ENCODE assay signal across 8 cellular contexts in the genomic region with DNA sequence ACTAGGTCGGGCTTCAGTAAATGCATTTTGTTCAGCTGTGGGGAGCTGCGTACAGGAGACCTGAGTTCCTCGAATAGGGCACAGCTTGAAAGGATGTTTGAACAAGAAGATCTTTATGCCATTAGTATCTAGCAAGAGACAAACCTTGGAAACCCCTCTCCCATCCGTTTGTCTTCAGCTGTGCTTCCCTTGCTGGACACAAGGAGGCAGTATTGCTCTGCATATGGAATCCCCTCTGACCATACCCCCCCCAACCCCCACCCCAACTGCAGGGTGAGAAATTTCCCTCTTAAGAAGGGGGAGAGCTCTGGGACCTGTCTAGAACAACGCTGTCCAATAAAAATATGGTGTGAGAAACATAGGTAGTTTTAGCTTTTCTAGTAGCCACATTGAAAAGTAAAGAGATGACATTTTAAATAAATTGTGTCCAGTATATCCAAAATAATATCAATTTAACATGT. TPM values are rescaled to one million over a fixed set of nuclear protein-coding genes. Genes with fewer than 3 reads are reported as not detected.
DNase-seq lines count a peak whose midpoint lies in the region; ATAC-seq, FAIRE-seq and TF ChIP-seq lines count a peak whose summit lies in the region.

No MANE protein-coding gene starts in this region.

- POLR2A ChIA-PET in RWPE1 (lab: Yijun Ruan, JAX; ENCODE audit: low non-redundant PET) = interaction anchor here (0.6 kb wide), 1 partner anchor 827 kb away, joined by 3 read pairs; no protein-coding TSS in a partner anchor

- no peaks in the 10 kb centered on the region for H3K27me3 Mint-ChIP-seq in osteocyte (ENCODE audit: unreplicated experiment)

- no peaks in the 10 kb centered on the region for H3K27me3 ChIP-seq in KMS-11 (ENCODE audit: insufficient read depth, low read depth)
- no peaks in the 10 kb centered on the region for H3K27me3 ChIP-seq in tibial nerve

- peak overlapping the region; percentile 93; the same call in 1 of the 2 replicates for H3K9ac ChIP-seq in KMS-11

- H3K79me2 ChIP-seq in KMS-11 (ENCODE audit: insufficient read depth, low read depth) = peaks cover 28% of the 10 kb centered on the region; the same call in 1 of the 2 replicates

- TF ChIP-seq POLR2A in tibial nerve (IDR thresholded peaks at IDR 0.05) = no peak

- H4K20me1 ChIP-seq in KMS-11 (ENCODE audit: insufficient read depth) = no peaks in the 10 kb centered on the region

- peak; percentile 42 for DNase-seq in DMS 273 treated with DMSO at 0.1 percent for 48 hours (lab: John Stamatoyannopoulos, UW)
- peak; percentile 70 for DNase-seq in RWPE1 (ENCODE audit: low spot score)
- DNase-seq in activated effector memory CD4-positive, alpha-beta T cell treated with anti-CD3 and anti-CD28 coated beads, Interleukin-2, amount 50 U/mL, for 16 hours = peak; percentile 86
- DNase-seq in frontal cortex (ENCODE audit: low spot score in 2 of 2) = peak; percentile 39 to 43
- no peak for DNase-seq in osteocyte (ENCODE audit: extremely low spot score, unreplicated experiment)
- DNase-seq in tibial nerve (ENCODE audit: low spot score in 2 of 2) = peak; percentile 28 to 64

- no peak overlapping the region for H3K27ac Mint-ChIP-seq in osteocyte (ENCODE audit: unreplicated experiment)

- 10 to 13% methylated on average over 5 of the region's 5 CpGs for WGBS in tibial nerve, 2 donors

- peak; percentile 86 for TF ChIP-seq CTCF in KMS-11 (conservative IDR thresholded peaks at IDR 0.05; ENCODE audit: low read depth, low read length)
- TF ChIP-seq CTCF in RWPE1 (conservative IDR thresholded peaks at IDR 0.05; ENCODE audit: low read depth) = peak; percentile 83
- peak; percentile 88 for TF ChIP-seq CTCF in osteocyte (IDR thresholded peaks at IDR 0.05)
- peak; percentile 43 to 84 (median 71) for TF ChIP-seq CTCF in tibial nerve (IDR thresholded peaks at IDR 0.05)

- H3K36me3 Mint-ChIP-seq in osteocyte (ENCODE audit: unreplicated experiment) = no peaks in the 10 kb centered on the region

- H2AFZ ChIP-seq in KMS-11 (ENCODE audit: low read depth) = no peak overlapping the region

- peak overlapping the region; percentile 80; the same call in 1 of the 2 replicates for H3K27ac ChIP-seq in KMS-11
- H3K27ac ChIP-seq in RWPE1 = peak overlapping the region; percentile 82
- H3K27ac ChIP-seq in tibial nerve = peak overlapping the region in 1 of 4 donors; percentile 80

- H3K9me3 Mint-ChIP-seq in osteocyte (ENCODE audit: unreplicated experiment) = no peaks in the 10 kb centered on the region

- H3K4me1 ChIP-seq in KMS-11 (ENCODE audit: low read depth, poor library complexity, severe bottlenecking) (peaks cover 23% of the 10 kb centered on the region), tibial nerve (peaks cover 0 to 35% (median 15%) of the 10 kb centered on the region in 4 donors)

- CTCF ChIA-PET in RWPE1 (lab: Yijun Ruan, JAX) = interaction anchor here (0.5 to 3.0 kb wide), 17 partner anchors 10 to 827 kb away, joined by 3 to 15 read pairs (median 4); a partner anchor contains a TSS

- peaks cover 28% of the 10 kb centered on the region for H3K4me1 Mint-ChIP-seq in osteocyte (ENCODE audit: unreplicated experiment)

- ATAC-seq in GM18868 (IDR thresholded peaks at IDR 0.05; ENCODE audit: unreplicated experiment) = no peak

- FAIRE-seq in frontal cortex (lab: Jason Lieb, UNC) = no peak

- no peaks in the 10 kb centered on the region for H3K36me3 ChIP-seq in KMS-11 (ENCODE audit: insufficient read depth)
- H3K36me3 ChIP-seq in tibial nerve = peaks cover 0 to 3% (median 0%) of the 10 kb centered on the region in 3 donors

- no peaks in the 10 kb centered on the region for H3K9me3 ChIP-seq in tibial nerve

- H3K4me2 ChIP-seq in KMS-11 = peak overlapping the region; percentile 98

- TF ChIP-seq EP300 in tibial nerve (IDR thresholded peaks at IDR 0.05) = no peak

- H3K4me3 ChIP-seq in KMS-11 (IDR thresholded peaks at IDR 0.05; ENCODE audit: insufficient read depth, low read depth, low read length) (no peak overlapping the region), tibial nerve (peak overlapping the region; percentile 59 to 99 (median 95))

- H3K4me3 Mint-ChIP-seq in osteocyte (ENCODE audit: unreplicated experiment) = peak overlapping the region; percentile 78

RNA-seq across cellular contexts. Expression of a gene that starts 1.6 kb away (rescaled TPM):
- total RNA-seq in frontal cortex (3.3 TPM), osteocyte (3.6 and 4.3 TPM in 2 replicates), tibial nerve (10 to 100 TPM in 3 of 4 donors, 1 to 10 TPM in 1; 9.8 to 14.2 (median 11.5) TPM)

RNA-seq across cellular contexts. Expression of a gene that starts 11.3 kb away (rescaled TPM):
- total RNA-seq in frontal cortex (5.7 TPM), osteocyte (7.1 TPM in 2 replicates), tibial nerve (10 to 100 TPM in 1 of 4 donors, 1 to 10 TPM in 2, under 1 TPM in 1; 0.78 to 14.7 (median 6.9) TPM)

RNA-seq across cellular contexts. Expression of a gene that starts 58.2 kb away (rescaled TPM):
- 67.7 TPM for total RNA-seq in frontal cortex
- total RNA-seq in osteocyte = 67.7 and 76.1 TPM in 2 replicates
- total RNA-seq in tibial nerve = 100 to 1,000 TPM in 1 of 4 donors, 10 to 100 TPM in 3; 53.6 to 107 (median 79.4) TPM
